In the genomic region with DNA sequence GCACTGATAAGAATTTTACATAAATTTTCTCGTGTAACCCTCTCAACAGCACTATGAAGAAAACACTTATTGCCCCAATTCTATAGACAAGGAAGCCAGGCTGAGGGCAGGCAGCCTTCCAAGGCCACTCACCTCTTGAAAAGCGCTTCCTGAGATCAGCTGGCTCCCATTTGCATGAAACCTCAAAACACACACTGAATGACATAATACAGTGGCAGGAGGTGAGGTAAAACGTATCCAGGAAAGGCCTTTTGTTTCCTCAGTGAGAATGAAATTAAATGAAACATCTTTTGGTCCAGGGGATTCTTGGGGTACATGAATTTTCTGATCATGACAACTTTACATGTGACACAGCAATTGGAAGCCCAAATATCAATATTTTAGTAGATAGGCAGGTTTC, we compare ENCODE assay signal across 8 cellular contexts.
DNase-seq lines count a peak whose midpoint lies in the region; ATAC-seq and TF ChIP-seq lines count a peak whose summit lies in the region.

No MANE protein-coding gene starts in this region.

- intact Hi-C loops in OCI-LY7 (cut with micrococcal nuclease; ENCODE audit: unreplicated experiment) = no loop called here
- intact Hi-C loops in ovary (cut with DNase I) = no loop called here

- H3K36me3 Mint-ChIP-seq in activated CD8-positive, alpha-beta memory T cell treated with anti-CD3 and anti-CD28 coated beads, Interleukin-2, amount 10 ng/mL, durations not matched to agents 7 days and 5 days = peaks cover 6% of the 10 kb centered on the region

- TF ChIP-seq EP300 in ovary (IDR thresholded peaks at IDR 0.05) = no peak

- H3K27ac Mint-ChIP-seq in activated CD8-positive, alpha-beta memory T cell treated with anti-CD3 and anti-CD28 coated beads, Interleukin-2, amount 10 ng/mL, durations not matched to agents 7 days and 5 days = peak overlapping the region; percentile 48

- H3K9me3 ChIP-seq in OCI-LY7 (ENCODE audit: low read length) (peaks cover 8% of the 10 kb centered on the region; the same call in 1 of the 2 replicates), ovary (no peaks in the 10 kb centered on the region)

- DNase-seq in activated CD8-positive, alpha-beta memory T cell treated with anti-CD3 and anti-CD28 coated beads, Interleukin-2, amount 10 ng/mL, durations not matched to agents 7 days and 5 days = peak; percentile 69
- no peak for DNase-seq in activated CD8-positive, alpha-beta memory T cell treated with anti-CD3 and anti-CD28 coated beads, Interleukin-2, amount 50 U/mL, for 48 hours
- DNase-seq in OCI-LY7 (ENCODE audit: low spot score) (peak; percentile 23), kidney glomerular epithelial cell (lab: John Stamatoyannopoulos, UW) (peak; percentile 31), amygdala (lab: John Stamatoyannopoulos, UW) (no peak), RKO (ENCODE audit: low spot score) (no peak), ovary (no peak)

- peak overlapping the region; percentile 35; the same call in 1 of the 2 replicates for H3K4me2 ChIP-seq in OCI-LY7 (ENCODE audit: low read length)

- TF ChIP-seq CTCF in OCI-LY7 (conservative IDR thresholded peaks at IDR 0.05; ENCODE audit: low read length) = no peak
- TF ChIP-seq CTCF in ovary (IDR thresholded peaks at IDR 0.05) = no peak

- peak; percentile 67 for ATAC-seq in activated CD8-positive, alpha-beta memory T cell treated with anti-CD3 and anti-CD28 coated beads, Interleukin-2, amount 10 ng/mL, durations not matched to agents 7 days and 5 days
- ATAC-seq in HG03025 (IDR thresholded peaks at IDR 0.05; ENCODE audit: low FRiP score, unreplicated experiment) = peak; percentile 60

- H3K4me3 Mint-ChIP-seq in activated CD8-positive, alpha-beta memory T cell treated with anti-CD3 and anti-CD28 coated beads, Interleukin-2, amount 10 ng/mL, durations not matched to agents 7 days and 5 days = peak overlapping the region; percentile 55

- H3K27ac ChIP-seq in OCI-LY7 (ENCODE audit: low read depth, low read length, poor library complexity, severe bottlenecking) = no peak overlapping the region
- H3K27ac ChIP-seq in ovary = no peak overlapping the region

- H3K4me3 ChIP-seq in OCI-LY7 (ENCODE audit: low read depth, low read length, poor library complexity, severe bottlenecking) (no peak overlapping the region), ovary (no peak overlapping the region)

- POLR2A ChIA-PET in OCI-LY7 (lab: Charles Lee) = no interaction called here

- H3K9me3 Mint-ChIP-seq in activated CD8-positive, alpha-beta memory T cell treated with anti-CD3 and anti-CD28 coated beads, Interleukin-2, amount 10 ng/mL, durations not matched to agents 7 days and 5 days (ENCODE audit: low read depth) = no peaks in the 10 kb centered on the region

- no peaks in the 10 kb centered on the region for H3K9me2 ChIP-seq in OCI-LY7 (ENCODE audit: insufficient read depth, low read length)

- no peaks in the 10 kb centered on the region for H4K20me1 ChIP-seq in OCI-LY7 (ENCODE audit: insufficient read depth, low read length)

- H3K79me2 ChIP-seq in OCI-LY7 (ENCODE audit: insufficient read depth, low read depth, low read length) = no peaks in the 10 kb centered on the region

- no peaks in the 10 kb centered on the region for H3K27me3 ChIP-seq in ovary

- H3K27me3 Mint-ChIP-seq in activated CD8-positive, alpha-beta memory T cell treated with anti-CD3 and anti-CD28 coated beads, Interleukin-2, amount 10 ng/mL, durations not matched to agents 7 days and 5 days = no peaks in the 10 kb centered on the region

- peaks cover 17% of the 10 kb centered on the region for H3K4me1 ChIP-seq in OCI-LY7 (ENCODE audit: insufficient read depth, low read length, poor library complexity, severe bottlenecking)
- H3K4me1 ChIP-seq in ovary (ENCODE audit: insufficient read depth) = peaks cover 3% of the 10 kb centered on the region

- 54 to 61% (median 60%) methylated on average over 3 of the region's 3 CpGs for WGBS in ovary, 3 donors

- CTCF ChIA-PET in activated CD8-positive, alpha-beta memory T cell treated with anti-CD3 and anti-CD28 coated beads, Interleukin-2, amount 10 ng/mL, durations not matched to agents 7 days and 5 days (lab: Charles Lee) = no interaction called here
- CTCF ChIA-PET in OCI-LY7 (lab: Charles Lee; ENCODE audit: unreplicated experiment) = no interaction called here

- no peak overlapping the region for H2AFZ ChIP-seq in OCI-LY7 (ENCODE audit: low read length)

- H3K36me3 ChIP-seq in OCI-LY7 (ENCODE audit: insufficient read depth, low read length) = no peaks in the 10 kb centered on the region
- H3K36me3 ChIP-seq in ovary = no peaks in the 10 kb centered on the region

- BruUV-seq in OCI-LY7 (replicated peaks; lab: Mats Ljungman, UMichigan) = no TSS peak

- no peak for TF ChIP-seq POLR2A in ovary (IDR thresholded peaks at IDR 0.05)

- H3K4me1 Mint-ChIP-seq in activated CD8-positive, alpha-beta memory T cell treated with anti-CD3 and anti-CD28 coated beads, Interleukin-2, amount 10 ng/mL, durations not matched to agents 7 days and 5 days = peaks cover 28% of the 10 kb centered on the region

Comparison
In these comparisons a context has a peak if more than half of its experiments do, and no peak if none do; other contexts are left out.
1. DNase-seq: peak in activated CD8-positive, alpha-beta memory T cell treated with anti-CD3 and anti-CD28 coated beads, Interleukin-2, amount 10 ng/mL, durations not matched to agents 7 days and 5 days (single experiment), OCI-LY7 (single experiment) and kidney glomerular epithelial cell (single experiment); none in activated CD8-positive, alpha-beta memory T cell treated with anti-CD3 and anti-CD28 coated beads, Interleukin-2, amount 50 U/mL, for 48 hours (single experiment), amygdala (0 of 56), RKO (single experiment) and ovary (0 of 5).